In the genomic region with DNA sequence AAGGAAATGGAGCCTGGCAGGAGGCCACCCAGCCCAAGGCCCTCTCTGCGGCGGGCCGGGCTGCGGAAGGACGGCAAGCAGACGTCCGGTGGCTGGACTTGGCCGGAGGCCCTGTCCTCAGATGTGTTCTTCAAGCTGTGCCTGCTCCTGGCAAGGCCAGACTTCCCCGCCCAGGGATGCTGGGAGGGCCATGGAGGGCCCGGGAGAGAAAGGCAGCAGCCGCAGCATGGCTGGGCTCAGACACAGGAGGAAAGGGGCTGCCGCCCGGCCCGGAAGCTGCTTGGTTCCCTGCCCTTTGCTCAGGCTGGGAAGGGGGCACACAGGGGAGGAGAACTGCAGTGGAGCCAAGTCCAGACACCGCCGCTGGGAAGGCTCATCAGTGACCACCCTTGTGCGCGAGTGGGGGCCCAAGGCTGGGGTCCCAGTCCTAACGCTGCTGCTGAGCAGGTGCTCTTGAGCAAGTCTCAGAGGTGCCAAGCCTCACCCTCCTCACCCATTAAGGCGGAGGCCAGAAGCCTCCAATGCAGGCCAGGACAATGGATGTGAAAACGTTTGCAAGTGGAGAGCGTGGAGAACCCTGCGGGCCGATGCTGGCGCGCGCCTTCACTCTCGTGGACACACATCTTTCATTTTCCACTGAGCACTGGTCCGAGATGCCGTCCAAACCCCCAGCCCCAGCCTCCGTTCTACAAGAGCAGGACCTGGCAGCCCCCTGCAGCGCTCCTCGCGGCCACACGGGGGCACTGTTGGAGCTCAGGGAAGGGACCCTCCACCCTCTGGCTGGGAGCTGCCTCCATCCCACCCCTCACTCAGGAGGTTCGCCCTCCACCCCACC, we compare ENCODE assay signal across 8 cellular contexts. TPM values are rescaled to one million over a fixed set of nuclear protein-coding genes. Genes with fewer than 3 reads are reported as not detected.
DNase-seq lines count a peak whose midpoint lies in the region; ATAC-seq, FAIRE-seq and TF ChIP-seq lines count a peak whose summit lies in the region.

No MANE protein-coding gene starts in this region.

- no peak for ATAC-seq in GM21528 (IDR thresholded peaks at IDR 0.05; ENCODE audit: low FRiP score, unreplicated experiment)

- peaks cover 84% of the 10 kb centered on the region for H3K4me1 ChIP-seq in SJSA1 (replicated peaks)
- peaks cover 44% of the 10 kb centered on the region for H3K4me1 ChIP-seq in left ventricle myocardium inferior

- H3K36me3 ChIP-seq in SJSA1: no peaks in the 10 kb centered on the region
- no peaks in the 10 kb centered on the region for H3K36me3 ChIP-seq in left ventricle myocardium inferior

- intact Hi-C loops in left ventricle myocardium inferior (cut with micrococcal nuclease): no loop called here

- DNase-seq in AG20443 (ENCODE audit: low spot score) (peak; percentile 77), H4 (ENCODE audit: low spot score) (peak; percentile 36), SJSA1 (ENCODE audit: low read depth in 1 of 2, low spot score in 2 of 2) (peak; percentile 68 to 73), left ventricle myocardium inferior (peak; percentile 83), RCC 7860 (ENCODE audit: low spot score) (no peak)
- peak; percentile 43 for DNase-seq in activated naive CD8-positive, alpha-beta T cell treated with anti-CD3 and anti-CD28 coated beads, Interleukin-2, amount 50 U/mL, for 16 hours (ENCODE audit: low read depth, low spot score)

- no peaks in the 10 kb centered on the region for H3K9me3 ChIP-seq in SJSA1 (replicated peaks)
- no peaks in the 10 kb centered on the region for H3K9me3 ChIP-seq in left ventricle myocardium inferior (replicated peaks)

- no peak for FAIRE-seq in RCC 7860 (lab: Jason Lieb, UNC)

- peak; percentile 98 for TF ChIP-seq CTCF in left ventricle myocardium inferior (IDR thresholded peaks at IDR 0.05; ENCODE audit: borderline replicate concordance)

- no peaks in the 10 kb centered on the region for H3K27me3 ChIP-seq in SJSA1 (replicated peaks)
- peaks cover 52% of the 10 kb centered on the region for H3K27me3 ChIP-seq in left ventricle myocardium inferior (ENCODE audit: low read depth)

- H3K4me3 ChIP-seq in SJSA1: no peak overlapping the region
- H3K4me3 ChIP-seq in left ventricle myocardium inferior: peak overlapping the region; percentile 29
- H3K4me3 ChIP-seq in skin epidermis: no peak overlapping the region

- H3K27ac ChIP-seq in SJSA1 (peak overlapping the region; percentile 92), left ventricle myocardium inferior (replicated peaks) (peak overlapping the region; percentile 76), skin epidermis (peak overlapping the region in 18 of 21 experiments; percentile 16 to 81 (median 52))

RNA-seq across cellular contexts. Expression of a gene that starts 7.9 kb away (rescaled TPM):
- not detected in 2 replicates for total RNA-seq in H4 (2014; rRNA removed; shearing (Covaris generic))
- total RNA-seq in SJSA1 (2014; rRNA removed; shearing (Covaris generic)): not detected in 2 replicates
- not detected for total RNA-seq in left ventricle myocardium inferior

RNA-seq across cellular contexts. Expression of a gene that starts 18.1 kb away (rescaled TPM):
- total RNA-seq in H4 (2014; rRNA removed; shearing (Covaris generic)): not detected in 2 replicates
- total RNA-seq in SJSA1 (2014; rRNA removed; shearing (Covaris generic)): 0.42 and 0.91 TPM in 2 replicates
- not detected for total RNA-seq in left ventricle myocardium inferior

RNA-seq across cellular contexts. Expression of a gene that starts 45.4 kb away (rescaled TPM):
- not detected in 2 replicates for total RNA-seq in H4 (2014; rRNA removed; shearing (Covaris generic))
- 0.26 TPM in 1 of 2 replicates, not detected in the other for total RNA-seq in SJSA1 (2014; rRNA removed; shearing (Covaris generic))
- total RNA-seq in left ventricle myocardium inferior: not detected
